8 cellular contexts compared by ENCODE assay signal in genomic region chr3:9897408-9898372, GRCh38. TPM values are rescaled to one million over a fixed set of nuclear protein-coding genes. Genes with fewer than 3 reads are reported as not detected.
A peak's percentile ranks its signal among the peaks of the same experiment; 100 is the strongest.
DNase-seq lines count a peak whose midpoint lies in the region; ATAC-seq and TF ChIP-seq lines count a peak whose summit lies in the region.

No MANE protein-coding gene starts in this region.

- H3K27me3 ChIP-seq in body of pancreas, result no peaks in the 10 kb centered on the region

- intact Hi-C loops in body of pancreas (cut with DNase I) (no loop called here), mucosa of descending colon (cut with DNase I, micrococcal nuclease) (no loop called here)

- no peaks in the 10 kb centered on the region for H3K36me3 ChIP-seq in body of pancreas (replicated peaks in 1 of 2; ENCODE audit: insufficient read depth in 1 of 2, low read depth in 2 of 2)
- H3K36me3 ChIP-seq in mucosa of descending colon (ENCODE audit: low read depth), result no peaks in the 10 kb centered on the region

- 15 to 32% methylated on average over 4 of the region's 4 CpGs for WGBS in body of pancreas, 2 donors

- H3K4me3 ChIP-seq in body of pancreas (no peak overlapping the region), mucosa of descending colon (no peak overlapping the region)

- no peak for TF ChIP-seq CTCF in body of pancreas (IDR thresholded peaks at IDR 0.05)
- TF ChIP-seq CTCF in mucosa of descending colon (IDR thresholded peaks at IDR 0.05), result no peak
- TF ChIP-seq CTCF in GM13976 (IDR thresholded peaks at IDR 0.05; ENCODE audit: borderline replicate concordance, control extremely low read depth, extremely low read depth, insufficient read depth, missing control alignments), result no peak

- peaks cover 4 to 10% of the 10 kb centered on the region in 2 donors for H3K9me3 Mint-ChIP-seq in activated naive CD4-positive, alpha-beta T cell treated with anti-CD3 and anti-CD28 coated beads, Interleukin-2, amount 50 U/mL, for 72 hours

- no peaks in the 10 kb centered on the region for H3K9me3 ChIP-seq in body of pancreas
- no peaks in the 10 kb centered on the region for H3K9me3 ChIP-seq in mucosa of descending colon

- peaks cover 61% of the 10 kb centered on the region for H3K4me1 ChIP-seq in body of pancreas
- peaks cover 60% of the 10 kb centered on the region for H3K4me1 ChIP-seq in mucosa of descending colon (ENCODE audit: low read depth)

- peak in 2 of 3 donors; percentile 22 to 23 for TF ChIP-seq POLR2A in body of pancreas (IDR thresholded peaks at IDR 0.05)

- peak overlapping the region in 1 of 2 donors; percentile 47 for H3K27ac Mint-ChIP-seq in activated naive CD4-positive, alpha-beta T cell treated with anti-CD3 and anti-CD28 coated beads, Interleukin-2, amount 50 U/mL, for 72 hours

- peak; percentile 31 for DNase-seq in EL
- peak; percentile 78 to 93 (median 90) for DNase-seq in body of pancreas
- DNase-seq in mucosa of descending colon, result peak; percentile 44 to 79 (median 56)
- no peak for DNase-seq in NOMO-1 treated with dmso at 0.1 percent for 144 hours (lab: John Stamatoyannopoulos, UW; ENCODE audit: unreplicated experiment)
- DNase-seq in stimulated activated CD4-positive, alpha-beta T cell treated with anti-CD3 and anti-CD28 coated beads, Interleukin-2, amount 100 ng/mL, for 24 hours, result no peak
- DNase-seq in activated naive CD4-positive, alpha-beta T cell treated with anti-CD3 and anti-CD28 coated beads, Interleukin-2, amount 50 U/mL, for 72 hours (ENCODE audit: low spot score in 2 of 2), result no peak
- DNase-seq in GM13976 (ENCODE audit: low spot score), result no peak

- peak overlapping the region; percentile 68 to 85 (median 85) for H3K27ac ChIP-seq in body of pancreas

- in situ Hi-C loops in GM13976 (cut with MboI; ENCODE audit: low sequenced_read_pairs, unreplicated experiment), result no loop called here

- H3K36me3 Mint-ChIP-seq in activated naive CD4-positive, alpha-beta T cell treated with anti-CD3 and anti-CD28 coated beads, Interleukin-2, amount 50 U/mL, for 72 hours, result peaks cover 21 to 23% of the 10 kb centered on the region in 2 donors

- ATAC-seq in HG03342 (IDR thresholded peaks at IDR 0.05; ENCODE audit: unreplicated experiment) (peak; percentile 57), body of pancreas (peak; percentile 90), mucosa of descending colon (peak; percentile 75)
- ATAC-seq in activated naive CD4-positive, alpha-beta T cell treated with anti-CD3 and anti-CD28 coated beads, Interleukin-2, amount 50 U/mL, for 72 hours, result no peak

RNA-seq across cellular contexts. Expression of gene IL17RE, which starts 5.0 kb away (rescaled TPM):
- total RNA-seq in body of pancreas, result 10 to 100 TPM; 10.9 to 18.2 TPM
- total RNA-seq in mucosa of descending colon, result 100 to 1,000 TPM in 1 of 3 donors, 10 to 100 TPM in 2; 41.8 to 116 (median 82.8) TPM
- 1 to 10 TPM in 1 of 2 donors, under 1 TPM in 1; 0.61 to 1.4 TPM for total RNA-seq in activated naive CD4-positive, alpha-beta T cell treated with anti-CD3 and anti-CD28 coated beads, Interleukin-2, amount 50 U/mL, for 72 hours

RNA-seq across cellular contexts. Expression of gene JAGN1, which starts 7.3 kb away (rescaled TPM):
- total RNA-seq in body of pancreas (10 to 100 TPM in 1 of 2 donors, 1 to 10 TPM in 1; 5.6 to 19.7 TPM), mucosa of descending colon (10 to 100 TPM; 29.6 to 41.5 (median 36.6) TPM)
- total RNA-seq in activated naive CD4-positive, alpha-beta T cell treated with anti-CD3 and anti-CD28 coated beads, Interleukin-2, amount 50 U/mL, for 72 hours, result 10 to 100 TPM in 1 of 2 donors, 1 to 10 TPM in 1; 7.5 to 34.4 TPM

RNA-seq across cellular contexts. Expression of gene CIDEC, which starts 17.6 kb away (rescaled TPM):
- total RNA-seq in body of pancreas, result 100 to 1,000 TPM in 1 of 2 donors, 1 to 10 TPM in 1; 6.5 to 134 TPM
- total RNA-seq in mucosa of descending colon, result 10 to 100 TPM; 10.4 to 49.0 (median 14.9) TPM
- not detected for total RNA-seq in activated naive CD4-positive, alpha-beta T cell treated with anti-CD3 and anti-CD28 coated beads, Interleukin-2, amount 50 U/mL, for 72 hours

RNA-seq across cellular contexts. Expression of gene IL17RC, which starts 19.2 kb away (rescaled TPM):
- total RNA-seq in body of pancreas (10 to 100 TPM; 40.7 to 60.3 TPM), mucosa of descending colon (10 to 100 TPM; 36.1 to 45.6 (median 44.0) TPM)
- total RNA-seq in activated naive CD4-positive, alpha-beta T cell treated with anti-CD3 and anti-CD28 coated beads, Interleukin-2, amount 50 U/mL, for 72 hours, result 1 to 10 TPM in 1 of 2 donors, under 1 TPM in 1; 0.18 to 1.5 TPM

RNA-seq across cellular contexts. Expression of gene CRELD1, which starts 35.9 kb away (rescaled TPM):
- 10 to 100 TPM; 19.8 to 23.6 TPM for total RNA-seq in body of pancreas
- 10 to 100 TPM; 16.7 to 54.1 (median 29.3) TPM for total RNA-seq in mucosa of descending colon
- 10 to 100 TPM; 23.8 to 25.0 TPM for total RNA-seq in activated naive CD4-positive, alpha-beta T cell treated with anti-CD3 and anti-CD28 coated beads, Interleukin-2, amount 50 U/mL, for 72 hours

Comparison
In these comparisons a context has a peak if more than half of its experiments do, and no peak if none do; other contexts are left out.
1. DNase-seq: peak in EL (single experiment), body of pancreas (4 of 4) and mucosa of descending colon (3 of 3); none in NOMO-1 treated with dmso at 0.1 percent for 144 hours (single experiment), stimulated activated CD4-positive, alpha-beta T cell treated with anti-CD3 and anti-CD28 coated beads, Interleukin-2, amount 100 ng/mL, for 24 hours (0 of 2), activated naive CD4-positive, alpha-beta T cell treated with anti-CD3 and anti-CD28 coated beads, Interleukin-2, amount 50 U/mL, for 72 hours (0 of 2) and GM13976 (single experiment).
2. ATAC-seq: peak in HG03342 (single experiment), body of pancreas (single experiment) and mucosa of descending colon (single experiment); none in activated naive CD4-positive, alpha-beta T cell treated with anti-CD3 and anti-CD28 coated beads, Interleukin-2, amount 50 U/mL, for 72 hours (0 of 2).
3. RNA of gene IL17RE, which starts 5.0 kb away (total RNA-seq): 41.8 to 116 TPM in mucosa of descending colon and 10.9 to 18.2 TPM in body of pancreas; 0.61 to 1.4 TPM in activated naive CD4-positive, alpha-beta T cell treated with anti-CD3 and anti-CD28 coated beads, Interleukin-2, amount 50 U/mL, for 72 hours; every median in the first group is over 4 times any median in the second.
4. RNA of gene CIDEC, which starts 17.6 kb away (total RNA-seq): 6.5 to 134 TPM in body of pancreas and 10.4 to 49.0 TPM in mucosa of descending colon; not detected in activated naive CD4-positive, alpha-beta T cell treated with anti-CD3 and anti-CD28 coated beads, Interleukin-2, amount 50 U/mL, for 72 hours; every median in the first group is over 4 times any median in the second.